8 cellular contexts compared by ENCODE assay signal in genomic region chr12:7460375-7461259, GRCh38. TPM values are rescaled to one million over a fixed set of nuclear protein-coding genes. Genes with fewer than 3 reads are reported as not detected.
A peak's percentile ranks its signal among the peaks of the same experiment; 100 is the strongest.
DNase-seq lines count a peak whose midpoint lies in the region; ATAC-seq, FAIRE-seq and TF ChIP-seq lines count a peak whose summit lies in the region.

No MANE protein-coding gene starts in this region.

- H2AFZ ChIP-seq in hepatocyte: no peak overlapping the region

- no peak overlapping the region for H3K4me2 ChIP-seq in hepatocyte

- H3K27me3 ChIP-seq in hepatocyte: no peaks in the 10 kb centered on the region
- no peaks in the 10 kb centered on the region for H3K27me3 ChIP-seq in small intestine (ENCODE audit: control insufficient read depth in 2 of 2, insufficient read depth in 2 of 2, low read length in 2 of 2)

- FAIRE-seq in small intestine (lab: Jason Lieb, UNC): no peak

- ATAC-seq in SK-N-SH treated with all-trans-retinoic acid at 6 μM for 48 hours: peak; percentile 96
- no peak for ATAC-seq in HG02610 (IDR thresholded peaks at IDR 0.05; ENCODE audit: unreplicated experiment)

- H3K4me1 ChIP-seq in hepatocyte (ENCODE audit: insufficient read depth) (no peaks in the 10 kb centered on the region), small intestine (ENCODE audit: control insufficient read depth in 2 of 2, insufficient read depth in 1 of 2, low read depth in 1 of 2, low read length in 1 of 2) (no peaks in the 10 kb centered on the region)

- 69% methylated on average over 7 of the region's 7 CpGs for WGBS in hepatocyte (ENCODE audit: low lambda C conversion rate, missing lambda C conversion rate)
- 62 to 69% (median 63%) methylated on average over 7 of the region's 7 CpGs for WGBS in small intestine, 3 donors

- H3K9me2 ChIP-seq in hepatocyte (replicated peaks; ENCODE audit: insufficient read depth): no peaks in the 10 kb centered on the region

- no peaks in the 10 kb centered on the region for H4K20me1 ChIP-seq in hepatocyte (ENCODE audit: insufficient read depth, poor library complexity, severe bottlenecking)

- H3K79me2 ChIP-seq in hepatocyte: no peaks in the 10 kb centered on the region

- peak; percentile 1 to 52 for DNase-seq in NCI-H524 (lab: John Stamatoyannopoulos, UW)
- no peak for DNase-seq in NCI-H524 treated with DMSO at 0.1 percent for 48 hours (lab: John Stamatoyannopoulos, UW)
- DNase-seq in KG1 (lab: John Stamatoyannopoulos, UW): peak; percentile 34
- DNase-seq in amniotic stem cell (lab: John Stamatoyannopoulos, UW): peak; percentile 21
- DNase-seq in hepatocyte (ENCODE audit: low spot score): peak; percentile 76
- DNase-seq in small intestine: peak; percentile 35

- H3K36me3 ChIP-seq in hepatocyte (replicated peaks; ENCODE audit: insufficient read depth, low read depth): no peaks in the 10 kb centered on the region
- H3K36me3 ChIP-seq in small intestine (ENCODE audit: control insufficient read depth in 2 of 2, insufficient read depth in 2 of 2, low read length in 2 of 2): no peaks in the 10 kb centered on the region

- no peak overlapping the region for H3K4me3 ChIP-seq in hepatocyte
- no peak overlapping the region for H3K4me3 ChIP-seq in small intestine (ENCODE audit: low read depth in 1 of 2, low read length in 2 of 2)

- TF ChIP-seq CTCF in hepatocyte (IDR thresholded peaks at IDR 0.05; ENCODE audit: poor library complexity): peak; percentile 87

- H3K27ac ChIP-seq in hepatocyte: no peak overlapping the region
- no peak overlapping the region for H3K27ac ChIP-seq in small intestine (ENCODE audit: low read depth in 1 of 2, low read length in 1 of 2)

- H3K9me3 ChIP-seq in hepatocyte (ENCODE audit: low read depth): no peaks in the 10 kb centered on the region
- H3K9me3 ChIP-seq in small intestine (ENCODE audit: control insufficient read depth, low read depth): no peaks in the 10 kb centered on the region

TF ChIP-seq in SK-N-SH treated with all-trans-retinoic acid at 6 μM for 48 hours, 23 proteins besides CTCF, POLR2A, EP300 and RAD21:
- no peak for TF ChIP-seq CSRNP3 (CRISPR knock-in tag; IDR thresholded peaks at IDR 0.05)
- TF ChIP-seq GLIS3 (CRISPR knock-in tag; IDR thresholded peaks at IDR 0.05): no peak
- TF ChIP-seq PATZ1 (CRISPR knock-in tag; IDR thresholded peaks at IDR 0.05; ENCODE audit: borderline replicate concordance): no peak
- TF ChIP-seq PPARA (CRISPR knock-in tag; IDR thresholded peaks at IDR 0.05; ENCODE audit: borderline replicate concordance): no peak
- TF ChIP-seq SNAI2 (CRISPR knock-in tag; IDR thresholded peaks at IDR 0.05): no peak
- no peak for TF ChIP-seq POU6F1 (CRISPR knock-in tag; IDR thresholded peaks at IDR 0.05; ENCODE audit: borderline replicate concordance, low read depth)
- no peak for TF ChIP-seq OSR1 (CRISPR knock-in tag; IDR thresholded peaks at IDR 0.05)
- TF ChIP-seq TCF4 (CRISPR knock-in tag; IDR thresholded peaks at IDR 0.05; ENCODE audit: borderline replicate concordance): no peak
- no peak for TF ChIP-seq CREB5 (CRISPR knock-in tag; IDR thresholded peaks at IDR 0.05; ENCODE audit: low read depth)

RNA-seq across cellular contexts. Expression of gene CD163L1, which starts 16.7 kb away (rescaled TPM):
- total RNA-seq in hepatocyte: 0.84 and 1.7 TPM in 2 replicates
- polyA plus RNA-seq in hepatocyte: 0.71 TPM in 1 of 2 replicates, not detected in the other
- 1 to 10 TPM in 2 of 3 donors, not detected in 1; 1.2 to 4.3 TPM for polyA plus RNA-seq in small intestine

RNA-seq across cellular contexts. Expression of gene CD163, which starts 43.0 kb away (rescaled TPM):
- 3.8 and 5.6 TPM in 2 replicates for total RNA-seq in hepatocyte
- polyA plus RNA-seq in hepatocyte (2.8 and 3.0 TPM in 2 replicates), small intestine (100 to 1,000 TPM in 1 of 3 donors, 1 to 10 TPM in 2; 6.3 to 147 (median 6.5) TPM)
